1 cellular context compared by ENCODE assay signal in genomic region chr17:1452836-1453235, GRCh38.
TF ChIP-seq lines count a peak whose summit lies in the region.

No MANE protein-coding gene starts in this region.

TF ChIP-seq in SK-N-SH, 30 proteins besides CTCF, POLR2A, EP300 and RAD21 (continued from another document):
- TF ChIP-seq ZBTB33 (IDR thresholded peaks at IDR 0.05; ENCODE audit: borderline replicate concordance, low read depth) (no peak), CHD2 (IDR thresholded peaks at IDR 0.05; ENCODE audit: low read length, partially characterized antibody) (no peak), REST (IDR thresholded peaks at IDR 0.05; ENCODE audit: low read depth, low read length) (no peak)
